1 cellular context compared by ENCODE assay signal in the genomic region with DNA sequence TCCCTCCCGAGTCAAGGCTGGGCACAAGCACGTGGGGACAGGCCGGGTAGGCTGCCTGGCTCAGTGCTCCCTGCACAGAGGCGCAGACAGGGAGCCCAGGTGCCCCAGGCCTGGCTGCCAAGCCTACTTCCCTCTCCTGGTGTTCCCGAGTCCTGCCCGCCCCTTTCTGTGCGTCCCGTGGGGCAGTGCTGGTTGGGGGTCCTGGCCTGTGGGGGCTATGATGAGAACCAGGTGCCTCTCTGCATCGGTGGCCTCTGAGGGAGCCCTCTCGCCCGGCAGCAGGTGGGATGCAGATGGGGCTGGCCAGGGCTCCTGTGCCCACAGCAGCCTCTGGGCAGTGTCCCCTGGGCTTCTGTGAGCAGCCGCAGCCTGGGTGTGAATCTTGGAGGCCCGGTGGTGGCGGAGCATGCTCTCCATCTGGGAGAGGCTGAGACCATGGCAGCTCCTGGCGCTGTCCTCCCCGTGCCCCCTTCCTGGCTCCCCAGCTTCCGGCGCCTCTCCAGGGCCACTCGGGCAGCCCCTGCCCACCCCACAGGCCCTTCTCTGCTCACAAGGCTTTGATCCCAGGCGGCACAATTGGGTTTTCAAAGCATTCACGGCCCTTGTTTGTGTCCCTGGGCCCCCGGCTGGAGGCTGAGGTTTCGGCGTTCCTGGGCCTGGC.
A peak's percentile ranks its signal among the peaks of the same experiment; 100 is the strongest.
TF ChIP-seq lines count a peak whose summit lies in the region.

No MANE protein-coding gene starts in this region.

TF ChIP-seq in HepG2, 621 proteins besides CTCF, POLR2A, EP300 and RAD21 (continued from another document and continues in another):
- TF ChIP-seq, protein P1, sequence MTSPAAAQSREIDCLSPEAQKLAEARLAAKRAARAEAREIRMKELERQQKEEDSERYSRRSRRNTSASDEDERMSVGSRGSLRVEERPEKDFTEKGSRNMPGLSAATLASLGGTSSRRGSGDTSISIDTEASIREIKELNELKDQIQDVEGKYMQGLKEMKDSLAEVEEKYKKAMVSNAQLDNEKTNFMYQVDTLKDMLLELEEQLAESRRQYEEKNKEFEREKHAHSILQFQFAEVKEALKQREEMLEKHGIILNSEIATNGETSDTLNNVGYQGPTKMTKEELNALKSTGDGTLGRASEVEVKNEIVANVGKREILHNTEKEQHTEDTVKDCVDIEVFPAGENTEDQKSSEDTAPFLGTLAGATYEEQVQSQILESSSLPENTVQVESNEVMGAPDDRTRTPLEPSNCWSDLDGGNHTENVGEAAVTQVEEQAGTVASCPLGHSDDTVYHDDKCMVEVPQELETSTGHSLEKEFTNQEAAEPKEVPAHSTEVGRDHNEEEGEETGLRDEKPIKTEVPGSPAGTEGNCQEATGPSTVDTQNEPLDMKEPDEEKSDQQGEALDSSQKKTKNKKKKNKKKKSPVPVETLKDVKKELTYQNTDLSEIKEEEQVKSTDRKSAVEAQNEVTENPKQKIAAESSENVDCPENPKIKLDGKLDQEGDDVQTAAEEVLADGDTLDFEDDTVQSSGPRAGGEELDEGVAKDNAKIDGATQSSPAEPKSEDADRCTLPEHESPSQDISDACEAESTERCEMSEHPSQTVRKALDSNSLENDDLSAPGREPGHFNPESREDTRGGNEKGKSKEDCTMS (CRISPR knock-in tag; conservative IDR thresholded peaks at IDR 0.05), result no peak
- TF ChIP-seq ZNF44 (CRISPR knock-in tag; IDR thresholded peaks at IDR 0.05) (no peak), DPF2 (CRISPR knock-in tag; IDR thresholded peaks at IDR 0.05; ENCODE audit: borderline replicate concordance, low read depth) (peak; percentile 21; the same call in 1 of the 2 replicates), ZNF441 (CRISPR knock-in tag; IDR thresholded peaks at IDR 0.05; ENCODE audit: borderline replicate concordance) (no peak), GZF1 (CRISPR knock-in tag; IDR thresholded peaks at IDR 0.05) (no peak), PHF20 (CRISPR knock-in tag; IDR thresholded peaks at IDR 0.05) (no peak), ZNF879 (CRISPR knock-in tag; IDR thresholded peaks at IDR 0.05) (no peak), NR2F1 (CRISPR knock-in tag; IDR thresholded peaks at IDR 0.05) (no peak), MTA3 (CRISPR knock-in tag; IDR thresholded peaks at IDR 0.05) (no peak), ZNF776 (CRISPR knock-in tag; IDR thresholded peaks at IDR 0.05) (no peak), ZNF496 (CRISPR knock-in tag; IDR thresholded peaks at IDR 0.05; ENCODE audit: insufficient replicate concordance) (no peak), ZNF549 (CRISPR knock-in tag; IDR thresholded peaks at IDR 0.05) (no peak), FOXK1 (CRISPR knock-in tag; IDR thresholded peaks at IDR 0.05; ENCODE audit: borderline replicate concordance, low read depth) (peak; percentile 43; the same call in 1 of the 2 replicates), NCOA1 (CRISPR knock-in tag; IDR thresholded peaks at IDR 0.05) (no peak), SP4 (CRISPR knock-in tag; IDR thresholded peaks at IDR 0.05) (no peak), NFE2 (CRISPR knock-in tag; IDR thresholded peaks at IDR 0.05) (no peak), NR2F2 (IDR thresholded peaks at IDR 0.05; ENCODE audit: borderline replicate concordance, low read depth) (peak; percentile 33; the same call in 1 of the 2 replicates), RFX3 (CRISPR knock-in tag; IDR thresholded peaks at IDR 0.05) (no peak), ZNF230 (CRISPR knock-in tag; IDR thresholded peaks at IDR 0.05) (no peak), HDAC1 (CRISPR knock-in tag; IDR thresholded peaks at IDR 0.05) (no peak), IKZF4 (CRISPR knock-in tag; IDR thresholded peaks at IDR 0.05; ENCODE audit: borderline replicate concordance, low read depth, not compliant biosample characterization) (no peak), ZNF567 (CRISPR knock-in tag; IDR thresholded peaks at IDR 0.05; ENCODE audit: borderline replicate concordance) (no peak), ZNF607 (CRISPR knock-in tag; IDR thresholded peaks at IDR 0.05; ENCODE audit: borderline replicate concordance) (no peak), MYC (CRISPR knock-in tag; IDR thresholded peaks at IDR 0.05; ENCODE audit: borderline replicate concordance) (peak; percentile 39; the same call in 1 of the 2 replicates), ZNF224 (CRISPR knock-in tag; IDR thresholded peaks at IDR 0.05) (no peak), ZNF672 (CRISPR knock-in tag; IDR thresholded peaks at IDR 0.05) (no peak), ATAD3A (CRISPR knock-in tag; IDR thresholded peaks at IDR 0.05) (no peak), ZNF367 (CRISPR knock-in tag; IDR thresholded peaks at IDR 0.05; ENCODE audit: borderline replicate concordance) (no peak), MBD4 (IDR thresholded peaks at IDR 0.05; ENCODE audit: borderline replicate concordance, low read length) (no peak), SP2 (CRISPR knock-in tag; IDR thresholded peaks at IDR 0.05) (no peak), ZNF484 (CRISPR knock-in tag; IDR thresholded peaks at IDR 0.05; ENCODE audit: borderline replicate concordance, low read depth) (no peak), ZNF24 (IDR thresholded peaks at IDR 0.05) (no peak)
- TF ChIP-seq, protein P2, sequence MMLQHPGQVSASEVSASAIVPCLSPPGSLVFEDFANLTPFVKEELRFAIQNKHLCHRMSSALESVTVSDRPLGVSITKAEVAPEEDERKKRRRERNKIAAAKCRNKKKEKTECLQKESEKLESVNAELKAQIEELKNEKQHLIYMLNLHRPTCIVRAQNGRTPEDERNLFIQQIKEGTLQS (CRISPR knock-in tag; IDR thresholded peaks at IDR 0.05), result no peak
- TF ChIP-seq, protein P3, sequence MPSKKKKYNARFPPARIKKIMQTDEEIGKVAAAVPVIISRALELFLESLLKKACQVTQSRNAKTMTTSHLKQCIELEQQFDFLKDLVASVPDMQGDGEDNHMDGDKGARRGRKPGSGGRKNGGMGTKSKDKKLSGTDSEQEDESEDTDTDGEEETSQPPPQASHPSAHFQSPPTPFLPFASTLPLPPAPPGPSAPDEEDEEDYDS (CRISPR knock-in tag; IDR thresholded peaks at IDR 0.05), result no peak
- TF ChIP-seq, protein P4, sequence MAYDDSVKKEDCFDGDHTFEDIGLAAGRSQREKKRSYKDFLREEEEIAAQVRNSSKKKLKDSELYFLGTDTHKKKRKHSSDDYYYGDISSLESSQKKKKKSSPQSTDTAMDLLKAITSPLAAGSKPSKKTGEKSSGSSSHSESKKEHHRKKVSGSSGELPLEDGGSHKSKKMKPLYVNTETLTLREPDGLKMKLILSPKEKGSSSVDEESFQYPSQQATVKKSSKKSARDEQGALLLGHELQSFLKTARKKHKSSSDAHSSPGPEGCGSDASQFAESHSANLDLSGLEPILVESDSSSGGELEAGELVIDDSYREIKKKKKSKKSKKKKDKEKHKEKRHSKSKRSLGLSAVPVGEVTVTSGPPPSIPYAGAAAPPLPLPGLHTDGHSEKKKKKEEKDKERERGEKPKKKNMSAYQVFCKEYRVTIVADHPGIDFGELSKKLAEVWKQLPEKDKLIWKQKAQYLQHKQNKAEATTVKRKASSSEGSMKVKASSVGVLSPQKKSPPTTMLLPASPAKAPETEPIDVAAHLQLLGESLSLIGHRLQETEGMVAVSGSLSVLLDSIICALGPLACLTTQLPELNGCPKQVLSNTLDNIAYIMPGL (CRISPR knock-in tag; IDR thresholded peaks at IDR 0.05; ENCODE audit: borderline replicate concordance in 1 of 2, low read depth in 1 of 2), result no peak
- TF ChIP-seq, protein P5, sequence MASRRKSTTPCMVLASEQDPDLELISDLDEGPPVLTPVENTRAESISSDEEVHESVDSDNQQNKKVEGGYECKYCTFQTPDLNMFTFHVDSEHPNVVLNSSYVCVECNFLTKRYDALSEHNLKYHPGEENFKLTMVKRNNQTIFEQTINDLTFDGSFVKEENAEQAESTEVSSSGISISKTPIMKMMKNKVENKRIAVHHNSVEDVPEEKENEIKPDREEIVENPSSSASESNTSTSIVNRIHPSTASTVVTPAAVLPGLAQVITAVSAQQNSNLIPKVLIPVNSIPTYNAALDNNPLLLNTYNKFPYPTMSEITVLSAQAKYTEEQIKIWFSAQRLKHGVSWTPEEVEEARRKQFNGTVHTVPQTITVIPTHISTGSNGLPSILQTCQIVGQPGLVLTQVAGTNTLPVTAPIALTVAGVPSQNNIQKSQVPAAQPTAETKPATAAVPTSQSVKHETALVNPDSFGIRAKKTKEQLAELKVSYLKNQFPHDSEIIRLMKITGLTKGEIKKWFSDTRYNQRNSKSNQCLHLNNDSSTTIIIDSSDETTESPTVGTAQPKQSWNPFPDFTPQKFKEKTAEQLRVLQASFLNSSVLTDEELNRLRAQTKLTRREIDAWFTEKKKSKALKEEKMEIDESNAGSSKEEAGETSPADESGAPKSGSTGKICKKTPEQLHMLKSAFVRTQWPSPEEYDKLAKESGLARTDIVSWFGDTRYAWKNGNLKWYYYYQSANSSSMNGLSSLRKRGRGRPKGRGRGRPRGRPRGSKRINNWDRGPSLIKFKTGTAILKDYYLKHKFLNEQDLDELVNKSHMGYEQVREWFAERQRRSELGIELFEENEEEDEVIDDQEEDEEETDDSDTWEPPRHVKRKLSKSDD (CRISPR knock-in tag; IDR thresholded peaks at IDR 0.05; ENCODE audit: low read depth), result no peak
- TF ChIP-seq, protein P6, sequence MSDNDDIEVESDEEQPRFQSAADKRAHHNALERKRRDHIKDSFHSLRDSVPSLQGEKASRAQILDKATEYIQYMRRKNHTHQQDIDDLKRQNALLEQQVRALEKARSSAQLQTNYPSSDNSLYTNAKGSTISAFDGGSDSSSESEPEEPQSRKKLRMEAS (IDR thresholded peaks at IDR 0.05), result peak; percentile 27; the same call in 1 of the 2 replicates
- TF ChIP-seq, protein P7, sequence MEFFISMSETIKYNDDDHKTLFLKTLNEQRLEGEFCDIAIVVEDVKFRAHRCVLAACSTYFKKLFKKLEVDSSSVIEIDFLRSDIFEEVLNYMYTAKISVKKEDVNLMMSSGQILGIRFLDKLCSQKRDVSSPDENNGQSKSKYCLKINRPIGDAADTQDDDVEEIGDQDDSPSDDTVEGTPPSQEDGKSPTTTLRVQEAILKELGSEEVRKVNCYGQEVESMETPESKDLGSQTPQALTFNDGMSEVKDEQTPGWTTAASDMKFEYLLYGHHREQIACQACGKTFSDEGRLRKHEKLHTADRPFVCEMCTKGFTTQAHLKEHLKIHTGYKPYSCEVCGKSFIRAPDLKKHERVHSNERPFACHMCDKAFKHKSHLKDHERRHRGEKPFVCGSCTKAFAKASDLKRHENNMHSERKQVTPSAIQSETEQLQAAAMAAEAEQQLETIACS (CRISPR knock-in tag; IDR thresholded peaks at IDR 0.05), result no peak
- TF ChIP-seq, protein P8, sequence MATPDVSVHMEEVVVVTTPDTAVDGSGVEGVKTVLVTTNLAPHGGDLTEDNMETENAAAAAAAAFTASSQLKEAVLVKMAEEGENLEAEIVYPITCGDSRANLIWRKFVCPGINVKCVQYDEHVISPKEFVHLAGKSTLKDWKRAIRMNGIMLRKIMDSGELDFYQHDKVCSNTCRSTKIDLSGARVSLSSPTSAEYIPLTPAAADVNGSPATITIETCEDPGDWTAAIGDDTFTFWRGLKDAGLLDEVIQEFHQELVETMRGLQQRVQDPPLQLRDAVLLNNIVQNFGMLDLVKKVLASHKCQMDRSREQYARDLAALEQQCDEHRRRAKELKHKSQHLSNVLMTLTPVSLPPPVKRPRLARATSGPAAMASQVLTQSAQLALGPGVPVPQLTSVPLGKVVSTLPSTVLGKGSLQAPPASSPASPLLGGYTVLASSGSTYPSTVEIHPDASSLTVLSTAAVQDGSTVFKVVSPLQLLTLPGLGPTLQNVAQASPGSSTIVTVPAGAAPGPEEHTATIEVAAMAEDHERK (CRISPR knock-in tag; IDR thresholded peaks at IDR 0.05; ENCODE audit: low read depth), result no peak
- TF ChIP-seq, protein P9, sequence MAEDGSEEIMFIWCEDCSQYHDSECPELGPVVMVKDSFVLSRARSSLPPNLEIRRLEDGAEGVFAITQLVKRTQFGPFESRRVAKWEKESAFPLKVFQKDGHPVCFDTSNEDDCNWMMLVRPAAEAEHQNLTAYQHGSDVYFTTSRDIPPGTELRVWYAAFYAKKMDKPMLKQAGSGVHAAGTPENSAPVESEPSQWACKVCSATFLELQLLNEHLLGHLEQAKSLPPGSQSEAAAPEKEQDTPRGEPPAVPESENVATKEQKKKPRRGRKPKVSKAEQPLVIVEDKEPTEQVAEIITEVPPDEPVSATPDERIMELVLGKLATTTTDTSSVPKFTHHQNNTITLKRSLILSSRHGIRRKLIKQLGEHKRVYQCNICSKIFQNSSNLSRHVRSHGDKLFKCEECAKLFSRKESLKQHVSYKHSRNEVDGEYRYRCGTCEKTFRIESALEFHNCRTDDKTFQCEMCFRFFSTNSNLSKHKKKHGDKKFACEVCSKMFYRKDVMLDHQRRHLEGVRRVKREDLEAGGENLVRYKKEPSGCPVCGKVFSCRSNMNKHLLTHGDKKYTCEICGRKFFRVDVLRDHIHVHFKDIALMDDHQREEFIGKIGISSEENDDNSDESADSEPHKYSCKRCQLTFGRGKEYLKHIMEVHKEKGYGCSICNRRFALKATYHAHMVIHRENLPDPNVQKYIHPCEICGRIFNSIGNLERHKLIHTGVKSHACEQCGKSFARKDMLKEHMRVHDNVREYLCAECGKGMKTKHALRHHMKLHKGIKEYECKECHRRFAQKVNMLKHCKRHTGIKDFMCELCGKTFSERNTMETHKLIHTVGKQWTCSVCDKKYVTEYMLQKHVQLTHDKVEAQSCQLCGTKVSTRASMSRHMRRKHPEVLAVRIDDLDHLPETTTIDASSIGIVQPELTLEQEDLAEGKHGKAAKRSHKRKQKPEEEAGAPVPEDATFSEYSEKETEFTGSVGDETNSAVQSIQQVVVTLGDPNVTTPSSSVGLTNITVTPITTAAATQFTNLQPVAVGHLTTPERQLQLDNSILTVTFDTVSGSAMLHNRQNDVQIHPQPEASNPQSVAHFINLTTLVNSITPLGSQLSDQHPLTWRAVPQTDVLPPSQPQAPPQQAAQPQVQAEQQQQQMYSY (CRISPR knock-in tag; IDR thresholded peaks at IDR 0.05), result no peak
- TF ChIP-seq, protein P10, sequence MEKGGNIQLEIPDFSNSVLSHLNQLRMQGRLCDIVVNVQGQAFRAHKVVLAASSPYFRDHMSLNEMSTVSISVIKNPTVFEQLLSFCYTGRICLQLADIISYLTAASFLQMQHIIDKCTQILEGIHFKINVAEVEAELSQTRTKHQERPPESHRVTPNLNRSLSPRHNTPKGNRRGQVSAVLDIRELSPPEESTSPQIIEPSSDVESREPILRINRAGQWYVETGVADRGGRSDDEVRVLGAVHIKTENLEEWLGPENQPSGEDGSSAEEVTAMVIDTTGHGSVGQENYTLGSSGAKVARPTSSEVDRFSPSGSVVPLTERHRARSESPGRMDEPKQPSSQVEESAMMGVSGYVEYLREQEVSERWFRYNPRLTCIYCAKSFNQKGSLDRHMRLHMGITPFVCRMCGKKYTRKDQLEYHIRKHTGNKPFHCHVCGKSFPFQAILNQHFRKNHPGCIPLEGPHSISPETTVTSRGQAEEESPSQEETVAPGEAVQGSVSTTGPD (CRISPR knock-in tag; IDR thresholded peaks at IDR 0.05), result no peak
- TF ChIP-seq, protein P11, sequence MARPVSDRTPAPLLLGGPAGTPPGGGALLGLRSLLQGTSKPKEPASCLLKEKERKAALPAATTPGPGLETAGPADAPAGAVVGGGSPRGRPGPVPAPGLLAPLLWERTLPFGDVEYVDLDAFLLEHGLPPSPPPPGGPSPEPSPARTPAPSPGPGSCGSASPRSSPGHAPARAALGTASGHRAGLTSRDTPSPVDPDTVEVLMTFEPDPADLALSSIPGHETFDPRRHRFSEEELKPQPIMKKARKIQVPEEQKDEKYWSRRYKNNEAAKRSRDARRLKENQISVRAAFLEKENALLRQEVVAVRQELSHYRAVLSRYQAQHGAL (CRISPR knock-in tag; IDR thresholded peaks at IDR 0.05; ENCODE audit: not compliant biosample characterization), result no peak
- TF ChIP-seq, protein P12, sequence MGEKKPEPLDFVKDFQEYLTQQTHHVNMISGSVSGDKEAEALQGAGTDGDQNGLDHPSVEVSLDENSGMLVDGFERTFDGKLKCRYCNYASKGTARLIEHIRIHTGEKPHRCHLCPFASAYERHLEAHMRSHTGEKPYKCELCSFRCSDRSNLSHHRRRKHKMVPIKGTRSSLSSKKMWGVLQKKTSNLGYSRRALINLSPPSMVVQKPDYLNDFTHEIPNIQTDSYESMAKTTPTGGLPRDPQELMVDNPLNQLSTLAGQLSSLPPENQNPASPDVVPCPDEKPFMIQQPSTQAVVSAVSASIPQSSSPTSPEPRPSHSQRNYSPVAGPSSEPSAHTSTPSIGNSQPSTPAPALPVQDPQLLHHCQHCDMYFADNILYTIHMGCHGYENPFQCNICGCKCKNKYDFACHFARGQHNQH (CRISPR knock-in tag; IDR thresholded peaks at IDR 0.05), result no peak
